Comparison of ENCODE assay signal across 19 cellular contexts in the genomic region with DNA sequence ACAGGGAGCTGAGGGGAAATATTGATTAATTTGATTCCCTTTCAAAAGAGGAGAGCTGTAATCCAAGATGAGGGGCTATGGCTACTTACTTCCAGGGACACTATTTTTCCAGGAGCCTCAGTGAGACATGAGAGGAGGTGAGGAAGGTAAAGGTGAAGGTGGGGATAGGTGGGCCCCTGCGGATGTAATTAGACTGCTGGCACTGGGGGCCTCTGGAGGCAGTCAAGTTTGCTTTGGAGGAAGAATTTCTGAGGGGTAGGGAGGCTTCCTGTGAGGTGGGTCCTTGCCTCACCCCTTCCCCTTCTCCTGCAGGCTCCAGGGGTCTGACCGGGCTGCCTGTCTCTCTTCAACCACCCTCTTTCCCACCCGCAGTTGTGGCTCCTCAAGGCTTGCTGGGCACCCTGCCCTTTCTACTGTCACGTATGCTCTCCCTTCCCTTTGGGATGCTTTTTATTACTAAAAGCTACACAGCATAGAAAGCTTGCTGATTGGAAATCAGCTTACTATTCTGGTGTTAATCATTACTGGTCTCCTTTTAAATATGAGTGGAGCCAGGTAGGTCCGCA. TPM values are rescaled to one million over a fixed set of nuclear protein-coding genes. Genes with fewer than 3 reads are reported as not detected.
DNase-seq lines count a peak whose midpoint lies in the region; ATAC-seq and TF ChIP-seq lines count a peak whose summit lies in the region.
"Had no signal": no experiment of that assay in that cellular context is flagged by ENCODE, and none has a peak within 500 bp of the region (broad histone marks: within the 10 kb centered on the region; RNA-seq: fewer than 3 reads in every experiment).

No MANE protein-coding gene starts in this region.

- no peak for ATAC-seq in GM19463 (IDR thresholded peaks at IDR 0.05; ENCODE audit: unreplicated experiment)
- ATAC-seq: activated T-cell treated with anti-CD3 and anti-CD28 coated beads, Interleukin-2, amount 50 U/mL, for 4 hours; SK-N-SH treated with all-trans-retinoic acid at 6 μM for 48 hours had no signal

- no peak for TF ChIP-seq POLR2A in esophagus squamous epithelium (IDR thresholded peaks at IDR 0.05)

- no peaks in the 10 kb centered on the region for H3K36me3 Mint-ChIP-seq in nephron (ENCODE audit: low read depth)
- no peaks in the 10 kb centered on the region for H3K36me3 Mint-ChIP-seq in glutamatergic neuron (ENCODE audit: unreplicated experiment)
- H3K36me3 Mint-ChIP-seq: activated naive CD8-positive, alpha-beta T cell had no signal

- DNase-seq in esophagus squamous epithelium (lab: John Stamatoyannopoulos, UW) (no peak), glutamatergic neuron (no peak), WERI-Rb-1 (no peak)
- no peak for DNase-seq in activated CD4-positive, CD25-positive, alpha-beta regulatory T cell (lab: John Stamatoyannopoulos, UW)
- DNase-seq: activated CD4-positive, alpha-beta T cell treated with anti-CD3 and anti-CD28 coated beads, Interleukin-2, amount 50 U/mL, for 48 hours; activated T-cell treated with anti-CD3 and anti-CD28 coated beads, Interleukin-2, amount 50 U/mL, for 4 hours; AML-193; Calu3; central memory CD4-positive, alpha-beta T cell; GDM1; MM.1S; NCI-H187 treated with DMSO at 0.1 percent for 48 hours; NCI-H526 treated with DMSO at 0.1 percent for 48 hours had no signal

- peak overlapping the region in 2 of 3 experiments; percentile 8 to 72 for H3K4me3 Mint-ChIP-seq in nephron
- H3K4me3 Mint-ChIP-seq in glutamatergic neuron (ENCODE audit: unreplicated experiment) = no peak overlapping the region
- H3K4me3 Mint-ChIP-seq: activated naive CD8-positive, alpha-beta T cell; activated T-cell treated with anti-CD3 and anti-CD28 coated beads, Interleukin-2, amount 50 U/mL, for 4 hours had no signal

- H3K27ac ChIP-seq in VCaP (peak overlapping the region; percentile 46), esophagus squamous epithelium (peak overlapping the region; percentile 54 to 89 (median 75)), subcutaneous abdominal adipose tissue (ENCODE audit: low read depth, low read length) (peak overlapping the region; percentile 80), WERI-Rb-1 (no peak overlapping the region)

- peak overlapping the region in 2 of 4 donors; percentile 8 to 34 for H3K4me3 ChIP-seq in esophagus squamous epithelium
- H3K4me3 ChIP-seq in subcutaneous abdominal adipose tissue (ENCODE audit: low read depth in 1 of 5, low read length in 5 of 5) = peak overlapping the region; percentile 11 to 54 (median 45)
- no peak overlapping the region for H3K4me3 ChIP-seq in WERI-Rb-1 (ENCODE audit: low read depth, low read length)

- H3K9me3 ChIP-seq in esophagus squamous epithelium (no peaks in the 10 kb centered on the region), subcutaneous abdominal adipose tissue (ENCODE audit: control insufficient read depth in 5 of 5, low read length in 5 of 5) (no peaks in the 10 kb centered on the region), WERI-Rb-1 (ENCODE audit: severe bottlenecking) (no peaks in the 10 kb centered on the region)

- peak overlapping the region in 1 of 5 donors; percentile 1 for H3K9ac ChIP-seq in subcutaneous abdominal adipose tissue (ENCODE audit: low read length in 5 of 5)

- H3K36me3 ChIP-seq in esophagus squamous epithelium (no peaks in the 10 kb centered on the region), subcutaneous abdominal adipose tissue (ENCODE audit: control insufficient read depth in 5 of 5, insufficient read depth in 5 of 5, low read length in 5 of 5) (no peaks in the 10 kb centered on the region), WERI-Rb-1 (no peaks in the 10 kb centered on the region)

- no peak for TF ChIP-seq CTCF in VCaP (conservative IDR thresholded peaks at IDR 0.05)
- TF ChIP-seq CTCF in esophagus squamous epithelium (IDR thresholded peaks at IDR 0.05) = no peak
- no peak for TF ChIP-seq CTCF in nephron (IDR thresholded peaks at IDR 0.05; ENCODE audit: unreplicated experiment in 3 of 3)
- TF ChIP-seq CTCF in glutamatergic neuron (IDR thresholded peaks at IDR 0.05; ENCODE audit: partially characterized antibody, unreplicated experiment) = no peak
- no peak for TF ChIP-seq CTCF in WERI-Rb-1 (IDR thresholded peaks at IDR 0.05; ENCODE audit: low read depth, low read length)

- H3K4me1 ChIP-seq in esophagus squamous epithelium (peaks cover 0 to 43% (median 16%) of the 10 kb centered on the region in 3 donors), subcutaneous abdominal adipose tissue (ENCODE audit: control insufficient read depth in 5 of 5, insufficient read depth in 5 of 5, low read length in 5 of 5) (peaks cover 5 to 52% (median 41%) of the 10 kb centered on the region in 5 donors)

- H3K4me1 Mint-ChIP-seq in nephron (peaks cover 58% of the 10 kb centered on the region), glutamatergic neuron (ENCODE audit: low read depth, unreplicated experiment) (no peaks in the 10 kb centered on the region)

- peaks cover 5% of the 10 kb centered on the region for H3K27me3 Mint-ChIP-seq in nephron (ENCODE audit: low read depth)
- no peaks in the 10 kb centered on the region for H3K27me3 Mint-ChIP-seq in glutamatergic neuron (ENCODE audit: unreplicated experiment)
- H3K27me3 Mint-ChIP-seq: activated naive CD8-positive, alpha-beta T cell had no signal

- H3K9me3 Mint-ChIP-seq in nephron = no peaks in the 10 kb centered on the region
- H3K9me3 Mint-ChIP-seq in glutamatergic neuron (ENCODE audit: unreplicated experiment) = no peaks in the 10 kb centered on the region
- H3K9me3 Mint-ChIP-seq: activated T-cell treated with anti-CD3 and anti-CD28 coated beads, Interleukin-2, amount 50 U/mL, for 4 hours had no signal

- H3K27me3 ChIP-seq in esophagus squamous epithelium = no peaks in the 10 kb centered on the region
- H3K27me3 ChIP-seq in subcutaneous abdominal adipose tissue (ENCODE audit: control insufficient read depth in 5 of 5, insufficient read depth in 4 of 5, low read length in 5 of 5) = no peaks in the 10 kb centered on the region
- H3K27me3 ChIP-seq in WERI-Rb-1 (ENCODE audit: insufficient read depth, low read depth, severe bottlenecking) = peaks cover 14% of the 10 kb centered on the region

- intact Hi-C loops in esophagus squamous epithelium (cut with DNase I) = no loop called here

- WGBS in esophagus squamous epithelium, 2 donors = 61 to 70% methylated on average over 5 of the region's 5 CpGs

- H3K27ac Mint-ChIP-seq in nephron (peak overlapping the region; percentile 73 to 98 (median 93)), glutamatergic neuron (ENCODE audit: unreplicated experiment) (no peak overlapping the region)
- H3K27ac Mint-ChIP-seq: activated naive CD8-positive, alpha-beta T cell had no signal

RNA-seq across cellular contexts. Expression of a gene that starts 22.5 kb away (rescaled TPM):
- total RNA-seq in esophagus squamous epithelium (10 to 100 TPM in 1 of 4 donors, 1 to 10 TPM in 3; 1.4 to 10.1 (median 2.4) TPM), glutamatergic neuron (ENCODE audit: unreplicated experiment) (not detected)
- total RNA-seq: activated T-cell treated with anti-CD3 and anti-CD28 coated beads, Interleukin-2, amount 50 U/mL, for 4 hours had no signal
